In the genomic region with DNA sequence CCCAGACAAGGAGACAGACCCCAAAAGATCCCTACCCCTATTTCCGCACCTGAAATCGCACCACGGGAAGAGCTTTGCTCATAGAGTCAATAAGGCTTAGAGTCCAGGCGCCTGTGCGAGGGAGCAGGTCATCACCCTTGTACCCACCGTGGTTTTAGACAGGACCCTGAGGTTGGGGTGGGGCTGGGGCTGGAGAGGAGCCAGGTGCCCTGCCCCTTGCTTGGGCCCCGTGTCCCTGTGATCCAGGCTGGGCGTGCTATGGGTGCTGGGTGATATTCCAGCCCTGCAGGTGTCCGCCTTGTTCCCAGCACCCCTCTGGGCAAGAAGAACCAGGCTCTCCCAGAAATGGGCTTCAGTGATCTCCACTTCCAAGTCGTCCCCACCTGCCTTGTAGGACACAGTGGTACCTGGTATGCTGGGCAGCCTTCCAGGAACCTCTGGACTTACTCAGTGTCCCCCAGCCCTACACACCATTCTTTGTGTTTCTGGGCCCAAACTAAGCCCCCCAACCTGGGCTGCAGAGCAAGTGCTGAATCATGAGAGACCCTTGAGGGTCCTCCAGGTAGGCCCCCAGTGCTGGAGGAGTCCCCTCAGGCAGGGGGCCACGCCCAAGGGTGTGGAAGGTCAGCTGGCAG, we compare ENCODE assay signal across 10 cellular contexts. TPM values are rescaled to one million over a fixed set of nuclear protein-coding genes. Genes with fewer than 3 reads are reported as not detected.
DNase-seq lines count a peak whose midpoint lies in the region; ATAC-seq, FAIRE-seq and TF ChIP-seq lines count a peak whose summit lies in the region.
"Had no signal": no experiment of that assay in that cellular context is flagged by ENCODE, and none has a peak within 500 bp of the region (broad histone marks: within the 10 kb centered on the region; RNA-seq: fewer than 3 reads in every experiment).

No MANE protein-coding gene starts in this region.

- H3K4me1 ChIP-seq in BLaER1 treated with 17β-estradiol and CSF1 and Interleukin-3, amounts not matched to agents 10 nM and 100 nM = peaks cover 70 to 83% (median 81%) of the 10 kb centered on the region in 10 experiments
- H3K4me1 ChIP-seq in RWPE2 (ENCODE audit: insufficient read depth, poor library complexity, severe bottlenecking) (peaks cover 24% of the 10 kb centered on the region), esophagus squamous epithelium (peaks cover 78 to 96% (median 78%) of the 10 kb centered on the region in 3 donors), pancreas (peaks cover 11 to 48% (median 30%) of the 10 kb centered on the region in 3 donors)

- TF ChIP-seq CTCF in RWPE2 (IDR thresholded peaks at IDR 0.05; ENCODE audit: poor library complexity, severe bottlenecking) = no peak
- no peak for TF ChIP-seq CTCF in esophagus squamous epithelium (IDR thresholded peaks at IDR 0.05)
- TF ChIP-seq CTCF in pancreas (IDR thresholded peaks at IDR 0.05) = no peak

- intact Hi-C loops in esophagus squamous epithelium (cut with DNase I) = no loop called here
- intact Hi-C loops in pancreas (cut with DNase I) = no loop called here

- H3K9ac ChIP-seq in BLaER1 treated with 17β-estradiol and CSF1 and Interleukin-3, amounts not matched to agents 10 nM and 100 nM = peak overlapping the region; percentile 30 to 77 (median 68); a peak in 19 of 22 replicates

- H3K27me3 ChIP-seq in BLaER1 treated with 17β-estradiol and CSF1 and Interleukin-3, amounts not matched to agents 10 nM and 100 nM = no peaks in the 10 kb centered on the region
- H3K27me3 ChIP-seq in RWPE2 (ENCODE audit: insufficient read depth, poor library complexity, severe bottlenecking) = no peaks in the 10 kb centered on the region
- no peaks in the 10 kb centered on the region for H3K27me3 ChIP-seq in esophagus squamous epithelium
- no peaks in the 10 kb centered on the region for H3K27me3 ChIP-seq in pancreas

- H4K20me1 ChIP-seq in BLaER1 treated with 17β-estradiol and CSF1 and Interleukin-3, amounts not matched to agents 10 nM and 100 nM = peaks cover 80 to 94% (median 89%) of the 10 kb centered on the region in 11 experiments

- no peak for FAIRE-seq in pancreas (lab: Jason Lieb, UNC)

- peak overlapping the region in 9 of 11 experiments; percentile 67 to 88 (median 81); a peak in 17 of 22 replicates for H3K27ac ChIP-seq in BLaER1 treated with 17β-estradiol and CSF1 and Interleukin-3, amounts not matched to agents 10 nM and 100 nM
- peak overlapping the region; percentile 66 for H3K27ac ChIP-seq in RWPE2 (ENCODE audit: poor library complexity, severe bottlenecking)
- peak overlapping the region; percentile 96 to 99 (median 98) for H3K27ac ChIP-seq in esophagus squamous epithelium
- peak overlapping the region in 3 of 4 donors; percentile 38 to 80 (median 71) for H3K27ac ChIP-seq in pancreas

- H3K4me3 ChIP-seq in BLaER1 treated with 17β-estradiol and CSF1 and Interleukin-3, amounts not matched to agents 10 nM and 100 nM = peak overlapping the region in 8 of 10 experiments; percentile 24 to 98 (median 52); a peak in 11 of 20 replicates
- no peak overlapping the region for H3K4me3 ChIP-seq in RWPE2 (ENCODE audit: severe bottlenecking)
- peak overlapping the region in 1 of 4 donors; percentile 90 for H3K4me3 ChIP-seq in esophagus squamous epithelium
- H3K4me3 ChIP-seq in pancreas = no peak overlapping the region

- DNase-seq in RWPE2 (ENCODE audit: low spot score) (no peak), esophagus squamous epithelium (lab: John Stamatoyannopoulos, UW) (no peak), pancreas (peak in 2 of 6 donors; percentile 34 to 74), NCI-H748 (lab: John Stamatoyannopoulos, UW; ENCODE audit: unreplicated experiment) (no peak), HK-2 (ENCODE audit: unreplicated experiment) (no peak), CD1c-positive myeloid dendritic cell (ENCODE audit: extremely low spot score) (no peak)
- DNase-seq: MM.1S, NCI-H526 treated with DMSO at 0.1 percent for 48 hours had no signal

- 62 to 80% methylated on average over 3 to 6 of the region's 11 CpGs for WGBS in esophagus squamous epithelium, 2 donors
- 84 to 88% methylated on average over 11 of the region's 11 CpGs for WGBS in pancreas, 2 donors

- peaks cover 8 to 41% (median 21%) of the 10 kb centered on the region in 11 experiments; a peak in 18 of 22 replicates for H3K36me3 ChIP-seq in BLaER1 treated with 17β-estradiol and CSF1 and Interleukin-3, amounts not matched to agents 10 nM and 100 nM
- H3K36me3 ChIP-seq in RWPE2 (ENCODE audit: low read depth) = peaks cover 16% of the 10 kb centered on the region
- peaks cover 0 to 18% (median 0%) of the 10 kb centered on the region in 3 donors for H3K36me3 ChIP-seq in esophagus squamous epithelium
- H3K36me3 ChIP-seq in pancreas = no peaks in the 10 kb centered on the region

- peak overlapping the region; percentile 85 to 100 (median 96) for H3K4me2 ChIP-seq in BLaER1 treated with 17β-estradiol and CSF1 and Interleukin-3, amounts not matched to agents 10 nM and 100 nM

- no peak for TF ChIP-seq POLR2A in esophagus squamous epithelium (IDR thresholded peaks at IDR 0.05)

- peaks cover 0 to 17% (median 11%) of the 10 kb centered on the region in 11 experiments; a peak in 11 of 22 replicates for H3K9me3 ChIP-seq in BLaER1 treated with 17β-estradiol and CSF1 and Interleukin-3, amounts not matched to agents 10 nM and 100 nM (replicated peaks in 1 of 11)
- H3K9me3 ChIP-seq in RWPE2 (ENCODE audit: severe bottlenecking) (no peaks in the 10 kb centered on the region), esophagus squamous epithelium (no peaks in the 10 kb centered on the region), pancreas (no peaks in the 10 kb centered on the region)

- ATAC-seq in RWPE2 (ENCODE audit: low read depth) (no peak), pancreas (no peak), HG02885 (IDR thresholded peaks at IDR 0.05; ENCODE audit: poor library complexity, unreplicated experiment) (no peak)

RNA-seq across cellular contexts. Expression of a gene that starts 4.5 kb away (rescaled TPM):
- 100 to 1,000 TPM; 110 to 265 (median 125) TPM for total RNA-seq in esophagus squamous epithelium
- total RNA-seq in pancreas = 100 to 1,000 TPM; 154 to 337 (median 236) TPM
- polyA plus RNA-seq in pancreas = 100 to 1,000 TPM; 166 to 392 TPM

RNA-seq across cellular contexts. Expression of a gene that starts 18.9 kb away (rescaled TPM):
- total RNA-seq in esophagus squamous epithelium = 10 to 100 TPM; 24.2 to 35.5 (median 29.6) TPM
- total RNA-seq in pancreas = 10 to 100 TPM; 16.8 to 27.7 (median 19.7) TPM
- 10 to 100 TPM; 54.3 to 60.0 TPM for polyA plus RNA-seq in pancreas

Comparison
In these comparisons a context has a peak if more than half of its experiments do, and no peak if none do; other contexts are left out.
1. H3K4me3 ChIP-seq: peak in BLaER1 treated with 17β-estradiol and CSF1 and Interleukin-3, amounts not matched to agents 10 nM and 100 nM (8 of 10); none in RWPE2 (single experiment) and pancreas (0 of 4).
2. Peak in every context shown above with its lines, with median percentiles within 50 percentile points of each other: H3K27ac ChIP-seq.